Comparison of ENCODE assay signal across 1 cellular context in the genomic region with DNA sequence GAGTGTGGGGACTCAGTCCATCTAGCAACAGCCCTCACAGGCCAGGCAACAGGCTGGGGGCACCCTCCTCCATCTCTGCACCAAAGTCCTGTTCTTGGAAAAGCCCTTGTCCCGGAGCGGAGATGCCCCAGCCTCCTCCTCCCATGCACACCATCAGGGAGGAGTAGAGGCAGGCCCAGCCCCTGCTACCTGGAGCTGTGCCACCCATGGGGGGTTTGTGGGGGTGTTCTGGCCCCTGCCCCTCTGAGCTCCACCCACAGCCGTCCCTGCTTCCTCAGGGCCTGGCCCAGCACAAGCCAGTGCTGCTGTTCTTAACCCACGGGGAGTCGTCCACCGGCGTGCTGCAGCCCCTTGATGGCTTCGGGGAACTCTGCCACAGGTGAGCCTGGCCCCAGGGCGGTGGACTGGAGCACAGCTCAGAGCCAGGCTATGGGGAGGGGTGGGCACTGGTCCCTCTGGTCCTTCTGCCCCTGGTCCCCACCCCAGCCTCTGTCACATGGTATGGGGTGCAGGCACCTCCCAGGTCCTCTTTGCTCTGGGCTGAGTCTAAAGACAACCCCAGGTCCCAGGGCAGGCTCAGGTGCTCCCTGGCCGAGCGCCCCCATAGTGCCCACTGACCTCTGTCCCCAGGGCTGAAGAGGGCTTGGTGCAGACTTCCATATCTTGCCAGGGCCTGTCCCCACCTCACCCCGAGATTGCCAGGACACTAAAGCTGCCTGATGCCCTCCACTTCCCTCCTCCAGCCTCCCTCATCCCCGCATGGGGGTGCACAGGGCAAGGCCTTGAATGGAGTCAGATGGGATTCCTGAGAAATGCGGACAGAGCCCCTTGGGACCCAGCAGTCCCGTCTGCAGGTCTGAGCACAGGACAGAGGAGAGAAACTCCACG.
TF ChIP-seq lines count a peak whose summit lies in the region.

No MANE protein-coding gene starts in this region.

TF ChIP-seq in SK-N-SH, 30 proteins besides CTCF, POLR2A, EP300 and RAD21 (continued from another document):
- TF ChIP-seq, protein P1, sequence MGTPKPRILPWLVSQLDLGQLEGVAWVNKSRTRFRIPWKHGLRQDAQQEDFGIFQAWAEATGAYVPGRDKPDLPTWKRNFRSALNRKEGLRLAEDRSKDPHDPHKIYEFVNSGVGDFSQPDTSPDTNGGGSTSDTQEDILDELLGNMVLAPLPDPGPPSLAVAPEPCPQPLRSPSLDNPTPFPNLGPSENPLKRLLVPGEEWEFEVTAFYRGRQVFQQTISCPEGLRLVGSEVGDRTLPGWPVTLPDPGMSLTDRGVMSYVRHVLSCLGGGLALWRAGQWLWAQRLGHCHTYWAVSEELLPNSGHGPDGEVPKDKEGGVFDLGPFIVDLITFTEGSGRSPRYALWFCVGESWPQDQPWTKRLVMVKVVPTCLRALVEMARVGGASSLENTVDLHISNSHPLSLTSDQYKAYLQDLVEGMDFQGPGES (IDR thresholded peaks at IDR 0.05; ENCODE audit: low read depth, low read length), result no peak
- TF ChIP-seq MXI1 (IDR thresholded peaks at IDR 0.05; ENCODE audit: low read depth, low read length) (no peak), RXRA (IDR thresholded peaks at IDR 0.05; ENCODE audit: borderline replicate concordance, low read depth) (no peak)
